In the genomic region with DNA sequence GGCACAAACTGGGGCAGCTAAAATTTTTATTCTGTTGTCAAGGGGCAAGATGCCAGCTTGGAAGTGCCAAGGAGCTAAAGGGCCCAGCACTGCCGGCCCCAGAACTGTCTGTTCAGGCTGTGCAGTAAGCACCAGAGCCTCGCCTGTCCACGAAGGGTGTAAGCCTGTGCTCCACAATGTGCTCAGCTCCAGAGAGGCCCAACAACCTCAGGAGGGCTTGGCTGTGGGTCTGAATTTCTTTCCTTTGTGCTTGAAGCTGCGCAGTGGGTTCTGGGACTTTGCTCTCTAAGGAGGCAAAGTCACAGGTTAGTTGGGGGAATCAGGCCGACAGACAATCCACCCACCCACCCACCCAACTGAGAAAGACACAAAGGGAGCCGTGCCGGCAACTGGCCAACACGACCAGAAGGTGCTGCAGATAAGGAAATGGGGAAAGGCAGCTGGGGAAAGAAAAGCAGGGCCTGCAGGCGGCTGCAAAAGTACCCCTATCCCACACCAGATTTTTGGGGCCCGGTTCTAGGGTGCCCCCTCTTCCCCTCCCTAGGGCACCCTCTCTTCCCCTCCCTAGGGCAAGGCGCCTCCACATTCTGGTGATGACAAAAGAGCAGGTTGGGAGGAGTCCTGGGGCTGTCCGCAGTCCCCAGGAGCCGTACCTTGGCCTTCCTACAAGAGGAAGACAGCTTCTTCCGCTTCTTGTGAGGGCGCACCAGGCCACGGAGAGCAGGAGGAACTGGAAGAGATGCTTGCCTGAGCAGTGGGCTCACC, we compare ENCODE assay signal across 12 cellular contexts. TPM values are rescaled to one million over a fixed set of nuclear protein-coding genes. Genes with fewer than 3 reads are reported as not detected.
DNase-seq lines count a peak whose midpoint lies in the region; ATAC-seq and TF ChIP-seq lines count a peak whose summit lies in the region.
"Had no signal": no experiment of that assay in that cellular context is flagged by ENCODE, and none has a peak within 500 bp of the region (broad histone marks: within the 10 kb centered on the region; RNA-seq: fewer than 3 reads in every experiment).

No MANE protein-coding gene starts in this region.

- H3K9me3 Mint-ChIP-seq in activated T-cell treated with anti-CD3 and anti-CD28 coated beads, Interleukin-2, amount 50 U/mL, for 72 hours: no peaks in the 10 kb centered on the region
- no peaks in the 10 kb centered on the region for H3K9me3 Mint-ChIP-seq in stimulated activated naive CD8-positive, alpha-beta T cell treated with anti-CD3 and anti-CD28 coated beads, Interleukin-15, Interleukin-2, amounts not matched to agents 100 ng/mL and 50 ng/mL, for 24 hours
- H3K9me3 Mint-ChIP-seq: IgD-negative memory B cell had no signal

- H3K27ac Mint-ChIP-seq in activated T-cell treated with anti-CD3 and anti-CD28 coated beads, Interleukin-2, amount 50 U/mL, for 72 hours: peak overlapping the region; percentile 18
- peak overlapping the region; percentile 80 for H3K27ac Mint-ChIP-seq in stimulated activated naive CD8-positive, alpha-beta T cell treated with anti-CD3 and anti-CD28 coated beads, Interleukin-15, Interleukin-2, amounts not matched to agents 100 ng/mL and 50 ng/mL, for 24 hours

- H2AFZ ChIP-seq in osteoblast (ENCODE audit: low read length): no peak overlapping the region

- H3K9me3 ChIP-seq in HUES48 (ENCODE audit: control insufficient read depth, insufficient read depth, low read length) (no peaks in the 10 kb centered on the region), osteoblast (ENCODE audit: low read depth, low read length) (no peaks in the 10 kb centered on the region)
- H3K9me3 ChIP-seq: BLaER1 treated with 17β-estradiol and CSF1 and Interleukin-3, amounts not matched to agents 10 nM and 100 nM; upper lobe of left lung had no signal

- ATAC-seq in activated T-cell treated with anti-CD3 and anti-CD28 coated beads, Interleukin-2, amount 50 U/mL, for 72 hours (replicated peaks in 1 of 2): peak; percentile 34 to 44
- ATAC-seq in HG03095 (IDR thresholded peaks at IDR 0.05; ENCODE audit: unreplicated experiment) (no peak), HG02938 (IDR thresholded peaks at IDR 0.05; ENCODE audit: unreplicated experiment) (no peak)

- TF ChIP-seq CTCF in osteoblast (IDR thresholded peaks at IDR 0.05; ENCODE audit: extremely low read depth, low read depth, low read length): no peak

- no peaks in the 10 kb centered on the region for H3K27me3 Mint-ChIP-seq in activated T-cell treated with anti-CD3 and anti-CD28 coated beads, Interleukin-2, amount 50 U/mL, for 72 hours (ENCODE audit: low read depth)
- no peaks in the 10 kb centered on the region for H3K27me3 Mint-ChIP-seq in stimulated activated naive CD8-positive, alpha-beta T cell treated with anti-CD3 and anti-CD28 coated beads, Interleukin-15, Interleukin-2, amounts not matched to agents 100 ng/mL and 50 ng/mL, for 24 hours
- H3K27me3 Mint-ChIP-seq: IgD-negative memory B cell had no signal

- peak overlapping the region; percentile 33 for H3K27ac ChIP-seq in HUES48 (ENCODE audit: low read depth, low read length)
- no peak overlapping the region for H3K27ac ChIP-seq in osteoblast (ENCODE audit: low read depth, low read length)
- H3K27ac ChIP-seq: BLaER1 treated with 17β-estradiol and CSF1 and Interleukin-3, amounts not matched to agents 10 nM and 100 nM; upper lobe of left lung had no signal

- H3K4me2 ChIP-seq in osteoblast (ENCODE audit: insufficient read depth, low read length): no peak overlapping the region
- H3K4me2 ChIP-seq: BLaER1 treated with 17β-estradiol and CSF1 and Interleukin-3, amounts not matched to agents 10 nM and 100 nM had no signal

- TF ChIP-seq POLR2A in erythroblast (IDR thresholded peaks at IDR 0.05; ENCODE audit: low read length): no peak

- peaks cover 24% of the 10 kb centered on the region for H3K4me1 Mint-ChIP-seq in activated T-cell treated with anti-CD3 and anti-CD28 coated beads, Interleukin-2, amount 50 U/mL, for 72 hours (ENCODE audit: low read depth)
- H3K4me1 Mint-ChIP-seq in stimulated activated naive CD8-positive, alpha-beta T cell treated with anti-CD3 and anti-CD28 coated beads, Interleukin-15, Interleukin-2, amounts not matched to agents 100 ng/mL and 50 ng/mL, for 24 hours (ENCODE audit: low read depth): no peaks in the 10 kb centered on the region

- H3K36me3 Mint-ChIP-seq in activated T-cell treated with anti-CD3 and anti-CD28 coated beads, Interleukin-2, amount 50 U/mL, for 72 hours (ENCODE audit: insufficient read depth in 2 of 2): peaks cover 7 to 21% of the 10 kb centered on the region in 2 donors
- H3K36me3 Mint-ChIP-seq in stimulated activated naive CD8-positive, alpha-beta T cell treated with anti-CD3 and anti-CD28 coated beads, Interleukin-15, Interleukin-2, amounts not matched to agents 100 ng/mL and 50 ng/mL, for 24 hours (ENCODE audit: low read depth): peaks cover 62% of the 10 kb centered on the region
- H3K36me3 Mint-ChIP-seq: IgD-negative memory B cell had no signal

- DNase-seq in activated T-cell treated with anti-CD3 and anti-CD28 coated beads, Interleukin-2, amount 50 U/mL, for 72 hours: no peak
- no peak for DNase-seq in activated T-cell treated with anti-CD3 and anti-CD28 coated beads, Interleukin-2, amount 50 U/mL, for 1 hour
- DNase-seq in erythroblast (lab: John Stamatoyannopoulos, UW) (peak; percentile 80 to 83), osteoblast (ENCODE audit: insufficient read length, low spot score, missing footprints) (no peak)

- peaks cover 29% of the 10 kb centered on the region for H4K20me1 ChIP-seq in osteoblast (ENCODE audit: insufficient read depth, low read length)

- H3K4me1 ChIP-seq in HUES48 (ENCODE audit: control insufficient read depth, insufficient read depth, low read length) (no peaks in the 10 kb centered on the region), osteoblast (ENCODE audit: insufficient read depth, low read length) (peaks cover 3% of the 10 kb centered on the region)
- H3K4me1 ChIP-seq: upper lobe of left lung had no signal

- H3K36me3 ChIP-seq in HUES48 (ENCODE audit: control insufficient read depth, insufficient read depth, low read length) (peaks cover 67% of the 10 kb centered on the region), osteoblast (ENCODE audit: insufficient read depth, low read length) (peaks cover 60% of the 10 kb centered on the region)

- H3K4me3 Mint-ChIP-seq in activated T-cell treated with anti-CD3 and anti-CD28 coated beads, Interleukin-2, amount 50 U/mL, for 72 hours: no peak overlapping the region
- no peak overlapping the region for H3K4me3 Mint-ChIP-seq in stimulated activated naive CD8-positive, alpha-beta T cell treated with anti-CD3 and anti-CD28 coated beads, Interleukin-15, Interleukin-2, amounts not matched to agents 100 ng/mL and 50 ng/mL, for 24 hours

- H3K9ac ChIP-seq in HUES48 (ENCODE audit: low read depth, low read length): no peak overlapping the region
- H3K9ac ChIP-seq: BLaER1 treated with 17β-estradiol and CSF1 and Interleukin-3, amounts not matched to agents 10 nM and 100 nM had no signal

- H3K27me3 ChIP-seq in HUES48 (ENCODE audit: control insufficient read depth, insufficient read depth, low read length) (no peaks in the 10 kb centered on the region), osteoblast (ENCODE audit: insufficient read depth, low read length) (no peaks in the 10 kb centered on the region)
- H3K27me3 ChIP-seq: BLaER1 treated with 17β-estradiol and CSF1 and Interleukin-3, amounts not matched to agents 10 nM and 100 nM; upper lobe of left lung had no signal

- no peak overlapping the region for H3K4me3 ChIP-seq in HUES48 (ENCODE audit: low read depth, low read length)
- no peak overlapping the region for H3K4me3 ChIP-seq in osteoblast (ENCODE audit: insufficient read depth, low read length)
- H3K4me3 ChIP-seq: BLaER1 treated with 17β-estradiol and CSF1 and Interleukin-3, amounts not matched to agents 10 nM and 100 nM; upper lobe of left lung had no signal

- H3K79me2 ChIP-seq in osteoblast (ENCODE audit: insufficient read depth, low read length): peaks cover 11% of the 10 kb centered on the region

RNA-seq across cellular contexts. Expression of gene DDX56, which starts 7.7 kb away (rescaled TPM):
- 10 to 100 TPM; 59.9 to 72.3 TPM for total RNA-seq in activated T-cell treated with anti-CD3 and anti-CD28 coated beads, Interleukin-2, amount 50 U/mL, for 72 hours
- 34.7 and 38.9 TPM in 2 replicates for total RNA-seq in osteoblast

RNA-seq across cellular contexts. Expression of gene TMED4, which starts 16.1 kb away (rescaled TPM):
- 10 to 100 TPM; 73.6 to 79.8 TPM for total RNA-seq in activated T-cell treated with anti-CD3 and anti-CD28 coated beads, Interleukin-2, amount 50 U/mL, for 72 hours
- 84.3 and 90.1 TPM in 2 replicates for total RNA-seq in osteoblast

RNA-seq across cellular contexts. Expression of gene NPC1L1, which starts 24.8 kb away (rescaled TPM):
- under 1 TPM; 0.12 to 0.25 TPM for total RNA-seq in activated T-cell treated with anti-CD3 and anti-CD28 coated beads, Interleukin-2, amount 50 U/mL, for 72 hours
- not detected in 2 replicates for total RNA-seq in osteoblast
- total RNA-seq: T-helper 1 cell treated with Interleukin-12 subunit alpha and Interleukin-12 subunit beta and Interleukin-4 antibody, amounts not matched to agents 30 ng/mL and 1 ng/mL, for 36 hours had no signal

RNA-seq across cellular contexts. Expression of gene OGDH, which starts 40.5 kb away (rescaled TPM):
- total RNA-seq in activated T-cell treated with anti-CD3 and anti-CD28 coated beads, Interleukin-2, amount 50 U/mL, for 72 hours: 10 to 100 TPM; 79.6 to 82.7 TPM
- 59.2 and 64.4 TPM in 2 replicates for total RNA-seq in osteoblast

Comparison
In these comparisons a context has a peak if more than half of its experiments do, and no peak if none do; other contexts are left out.
1. ATAC-seq: peak in activated T-cell treated with anti-CD3 and anti-CD28 coated beads, Interleukin-2, amount 50 U/mL, for 72 hours (2 of 2); none in HG03095 (single experiment) and HG02938 (single experiment).
2. DNase-seq: peak in erythroblast (2 of 2); none in activated T-cell treated with anti-CD3 and anti-CD28 coated beads, Interleukin-2, amount 50 U/mL, for 72 hours (0 of 2), activated T-cell treated with anti-CD3 and anti-CD28 coated beads, Interleukin-2, amount 50 U/mL, for 1 hour (single experiment) and osteoblast (single experiment).